ENCODE assay signal across 1 cellular context in genomic region chr4:64718091-64718490, GRCh38.
TF ChIP-seq lines count a peak whose summit lies in the region.

No MANE protein-coding gene starts in this region.

TF ChIP-seq in HepG2, 621 proteins besides CTCF, POLR2A, EP300 and RAD21:
- TF ChIP-seq SKIL (CRISPR knock-in tag; IDR thresholded peaks at IDR 0.05; ENCODE audit: borderline replicate concordance) (no peak), ZNF44 (CRISPR knock-in tag; IDR thresholded peaks at IDR 0.05) (no peak), NFRKB (IDR thresholded peaks at IDR 0.05) (no peak), PATZ1 (CRISPR knock-in tag; IDR thresholded peaks at IDR 0.05) (no peak), KDM3A (CRISPR knock-in tag; IDR thresholded peaks at IDR 0.05; ENCODE audit: low read depth) (no peak), HNF1B (CRISPR knock-in tag; IDR thresholded peaks at IDR 0.05) (no peak), HNRNPL (IDR thresholded peaks at IDR 0.05; ENCODE audit: low read depth, low read length) (no peak), ZSCAN9 (CRISPR knock-in tag; IDR thresholded peaks at IDR 0.05; ENCODE audit: borderline replicate concordance) (no peak), CEBPZ (IDR thresholded peaks at IDR 0.05; ENCODE audit: low read length) (no peak), YY1 (IDR thresholded peaks at IDR 0.05; ENCODE audit: insufficient read depth, insufficient replicate concordance, low read depth, low read length) (no peak), HES4 (CRISPR knock-in tag; IDR thresholded peaks at IDR 0.05; ENCODE audit: borderline replicate concordance) (no peak), HINFP (CRISPR knock-in tag; IDR thresholded peaks at IDR 0.05; ENCODE audit: low read depth) (no peak), ZBTB7B (CRISPR knock-in tag; IDR thresholded peaks at IDR 0.05) (no peak), ZNF761 (CRISPR knock-in tag; conservative IDR thresholded peaks at IDR 0.05) (no peak)
